ENCODE assay signal across 34 cellular contexts in the genomic region with DNA sequence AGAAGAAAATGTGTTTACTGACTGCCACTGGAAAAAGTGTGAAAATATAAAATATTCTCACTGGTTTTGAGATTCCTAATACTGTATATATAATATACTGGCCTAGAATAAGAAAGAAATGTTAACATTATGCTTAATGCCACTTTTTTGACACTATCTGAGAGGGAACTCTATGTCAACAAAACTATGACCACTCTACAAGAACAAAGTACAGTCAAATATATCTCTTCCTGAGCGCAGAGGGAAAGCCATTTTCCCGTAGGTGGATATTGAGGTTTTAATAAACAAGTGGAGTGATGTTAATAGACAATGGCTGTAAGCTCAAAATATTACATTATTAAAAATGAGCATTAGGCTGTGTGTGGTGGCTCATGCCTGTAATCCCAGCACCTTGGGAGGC.
"Had no signal": no experiment of that assay in that cellular context is flagged by ENCODE, and none has a peak within 500 bp of the region (broad histone marks: within the 10 kb centered on the region; RNA-seq: fewer than 3 reads in every experiment).

No MANE protein-coding gene starts in this region.

- DNase-seq: Karpas-422, Kasumi-1, MG63, MM.1S, MV-4-11, NCI-H1048, NCI-H1092, NCI-H1092 treated with DMSO at 0.1 percent for 48 hours, NCI-H1105, NCI-H1105 treated with DMSO at 0.1 percent for 48 hours, NCI-H1417, NCI-H1417 treated with DMSO at 0.1 percent for 48 hours, NCI-H1436, NCI-H1436 treated with DMSO at 0.1 percent for 48 hours, NCI-H146, NCI-H1694, NCI-H1694 treated with DMSO at 0.1 percent for 48 hours, NCI-H187, NCI-H187 treated with DMSO at 0.1 percent for 48 hours, NCI-H1930, NCI-H2029, NCI-H2029 treated with DMSO at 0.1 percent for 48 hours, NCI-H2081, NCI-H2081 treated with DMSO at 0.1 percent for 48 hours, NCI-H2107, NCI-H2171, NCI-H2171 treated with DMSO at 0.1 percent for 48 hours, NCI-H2227 treated with DMSO at 0.1 percent for 48 hours, NCI-H226, NCI-H345, NCI-H446, NCI-H446 treated with DMSO at 0.1 percent for 48 hours, NCI-H510A, NCI-H510A treated with DMSO at 0.1 percent for 48 hours had no signal

- H3K9me3 ChIP-seq: MG63 had no signal

- H3K27me3 ChIP-seq: MG63 had no signal

- H3K4me3 ChIP-seq: MG63 had no signal
